Comparison of ENCODE assay signal across 17 cellular contexts in the genomic region with DNA sequence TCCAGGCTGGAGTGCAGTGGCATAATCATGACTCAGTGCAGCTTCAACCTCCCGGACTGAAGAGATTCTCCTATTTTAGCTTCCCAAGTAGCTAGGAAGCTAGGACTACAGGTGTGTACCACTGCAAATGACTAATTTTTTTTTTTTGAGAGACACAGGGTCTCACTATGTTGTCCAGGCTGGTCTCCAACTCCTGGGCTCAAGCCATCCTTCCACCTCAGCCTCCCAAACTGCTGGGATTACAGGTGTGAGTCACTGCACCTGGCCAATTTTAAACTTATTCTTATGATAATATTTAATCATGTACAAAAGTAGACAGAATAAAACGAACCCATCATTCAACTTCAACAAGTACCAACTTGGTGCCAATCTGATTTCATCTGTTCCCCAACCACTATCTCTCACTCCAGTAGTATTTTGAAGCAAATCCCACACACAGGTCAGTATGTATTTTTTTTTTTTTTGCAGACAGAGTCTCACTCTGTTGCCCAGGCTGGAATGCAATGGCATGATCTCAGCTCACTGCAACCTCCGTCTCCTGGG. TPM values are rescaled to one million over a fixed set of nuclear protein-coding genes. Genes with fewer than 3 reads are reported as not detected.
A peak's percentile ranks its signal among the peaks of the same experiment; 100 is the strongest.
DNase-seq lines count a peak whose midpoint lies in the region; ATAC-seq and TF ChIP-seq lines count a peak whose summit lies in the region.
"Had no signal": no experiment of that assay in that cellular context is flagged by ENCODE, and none has a peak within 500 bp of the region (broad histone marks: within the 10 kb centered on the region; RNA-seq: fewer than 3 reads in every experiment).

No MANE protein-coding gene starts in this region.

- H3K27me3 ChIP-seq in MM.1S (replicated peaks; ENCODE audit: insufficient read depth, low read length) = no peaks in the 10 kb centered on the region

- H3K4me1 ChIP-seq in MM.1S (ENCODE audit: low read length) = peaks cover 78% of the 10 kb centered on the region

- H3K9ac ChIP-seq in MM.1S (ENCODE audit: low read length) = peak overlapping the region; percentile 44; the same call in 1 of the 2 replicates

- intact Hi-C loops in Calu3 (cut with micrococcal nuclease; ENCODE audit: unreplicated experiment) = no loop called here

- H3K36me3 Mint-ChIP-seq in Calu3 (ENCODE audit: insufficient read depth, unreplicated experiment) = peaks cover 99% of the 10 kb centered on the region
- peaks cover 38% of the 10 kb centered on the region for H3K36me3 Mint-ChIP-seq in activated naive CD8-positive, alpha-beta T cell treated with anti-CD3 and anti-CD28 coated beads, Interleukin-2, amount 10 ng/mL, durations not matched to agents 7 days and 5 days
- H3K36me3 Mint-ChIP-seq in natural killer cell treated with Interleukin-12 subunit alpha and Interleukin-12 subunit beta and Interleukin-15 and Interleukin-18, amount 100 ng/mL, for 72 hours = peaks cover 31% of the 10 kb centered on the region

- peaks cover 81% of the 10 kb centered on the region for H3K79me2 ChIP-seq in MM.1S (ENCODE audit: low read length)

- no peak overlapping the region for H2AFZ ChIP-seq in MM.1S (ENCODE audit: low read length)

- H3K4me3 Mint-ChIP-seq in Calu3 (ENCODE audit: low read depth, unreplicated experiment) = no peak overlapping the region
- no peak overlapping the region for H3K4me3 Mint-ChIP-seq in activated naive CD8-positive, alpha-beta T cell treated with anti-CD3 and anti-CD28 coated beads, Interleukin-2, amount 10 ng/mL, durations not matched to agents 7 days and 5 days
- peak overlapping the region; percentile 55 for H3K4me3 Mint-ChIP-seq in natural killer cell treated with Interleukin-12 subunit alpha and Interleukin-12 subunit beta and Interleukin-15 and Interleukin-18, amount 100 ng/mL, for 72 hours
- H3K4me3 Mint-ChIP-seq: IgD-negative memory B cell had no signal

- peak overlapping the region; percentile 42; the same call in 1 of the 2 replicates for H3K4me2 ChIP-seq in MM.1S (ENCODE audit: low read depth, low read length)

- H3F3A ChIP-seq in MM.1S (ENCODE audit: insufficient read depth, low read length) = peaks cover 79% of the 10 kb centered on the region

- no TSS peak for BruUV-seq in Calu3 (replicated peaks; lab: Mats Ljungman, UMichigan)

- no peak overlapping the region for H3K4me3 ChIP-seq in MM.1S (ENCODE audit: low read length)
- H3K4me3 ChIP-seq: HAP-1, skin epidermis had no signal

- no peaks in the 10 kb centered on the region for H3K9me2 ChIP-seq in MM.1S (replicated peaks; ENCODE audit: insufficient read depth, low read length)

- H3K9me3 ChIP-seq in MM.1S (replicated peaks; ENCODE audit: insufficient read depth, low read length) = no peaks in the 10 kb centered on the region
- H3K9me3 ChIP-seq: HAP-1 had no signal

- no peak for TF ChIP-seq CTCF in Calu3 (IDR thresholded peaks at IDR 0.05; ENCODE audit: unreplicated experiment)
- TF ChIP-seq CTCF in MM.1S (IDR thresholded peaks at IDR 0.05; ENCODE audit: low read length) = no peak

- peak overlapping the region; percentile 72 for H3K27ac Mint-ChIP-seq in Calu3 (ENCODE audit: unreplicated experiment)
- H3K27ac Mint-ChIP-seq in activated naive CD8-positive, alpha-beta T cell treated with anti-CD3 and anti-CD28 coated beads, Interleukin-2, amount 10 ng/mL, durations not matched to agents 7 days and 5 days = peak overlapping the region; percentile 40
- H3K27ac Mint-ChIP-seq in natural killer cell treated with Interleukin-12 subunit alpha and Interleukin-12 subunit beta and Interleukin-15 and Interleukin-18, amount 100 ng/mL, for 72 hours = peak overlapping the region; percentile 84 to 100
- H3K27ac Mint-ChIP-seq: IgD-negative memory B cell had no signal

- no peaks in the 10 kb centered on the region for H4K20me1 ChIP-seq in MM.1S (ENCODE audit: insufficient read depth, low read length)

- H3K4me1 Mint-ChIP-seq in Calu3 (ENCODE audit: low read depth, unreplicated experiment) = peaks cover 77% of the 10 kb centered on the region
- peaks cover 57% of the 10 kb centered on the region for H3K4me1 Mint-ChIP-seq in activated naive CD8-positive, alpha-beta T cell treated with anti-CD3 and anti-CD28 coated beads, Interleukin-2, amount 10 ng/mL, durations not matched to agents 7 days and 5 days
- H3K4me1 Mint-ChIP-seq in natural killer cell treated with Interleukin-12 subunit alpha and Interleukin-12 subunit beta and Interleukin-15 and Interleukin-18, amount 100 ng/mL, for 72 hours (ENCODE audit: low read depth in 2 of 2) = peaks cover 59 to 70% of the 10 kb centered on the region in 2 donors

- no peaks in the 10 kb centered on the region for H3K9me3 Mint-ChIP-seq in Calu3 (ENCODE audit: low read depth, unreplicated experiment)
- H3K9me3 Mint-ChIP-seq in activated naive CD8-positive, alpha-beta T cell treated with anti-CD3 and anti-CD28 coated beads, Interleukin-2, amount 10 ng/mL, durations not matched to agents 7 days and 5 days = no peaks in the 10 kb centered on the region
- H3K9me3 Mint-ChIP-seq in natural killer cell treated with Interleukin-12 subunit alpha and Interleukin-12 subunit beta and Interleukin-15 and Interleukin-18, amount 100 ng/mL, for 72 hours = no peaks in the 10 kb centered on the region
- H3K9me3 Mint-ChIP-seq: IgD-negative memory B cell had no signal

- no peak for DNase-seq in Calu3
- DNase-seq in MM.1S = no peak
- no peak for DNase-seq in activated naive CD8-positive, alpha-beta T cell treated with anti-CD3 and anti-CD28 coated beads, Interleukin-2, amount 10 ng/mL, durations not matched to agents 7 days and 5 days
- no peak for DNase-seq in natural killer cell treated with Interleukin-12 subunit alpha and Interleukin-12 subunit beta and Interleukin-15 and Interleukin-18, amount 100 ng/mL, for 72 hours (ENCODE audit: low spot score)
- no peak for DNase-seq in SIG-M5 treated with dmso at 0.1 percent for 504 hours (lab: John Stamatoyannopoulos, UW; ENCODE audit: unreplicated experiment)
- no peak for DNase-seq in inferior parietal cortex (ENCODE audit: extremely low spot score)
- DNase-seq in germinal center (ENCODE audit: low spot score) = no peak
- DNase-seq: midbrain; NCI-H1417 treated with DMSO at 0.1 percent for 48 hours; NCI-H345; stimulated activated naive CD4-positive, alpha-beta T cell treated with Interleukin-2 at 50 U/mL for 16 hours had no signal

- CTCF ChIA-PET in Calu3 (lab: Charles Lee) = interaction anchor here (1.0 to 2.8 kb wide), 3 partner anchors 16 to 33 kb away, joined by 3 to 21 read pairs (median 8); partner anchors contain the start of gene BCL2L1

- ATAC-seq in activated naive CD8-positive, alpha-beta T cell treated with anti-CD3 and anti-CD28 coated beads, Interleukin-2, amount 10 ng/mL, durations not matched to agents 7 days and 5 days (ENCODE audit: low read depth) = no peak
- no peak for ATAC-seq in natural killer cell treated with Interleukin-12 subunit alpha and Interleukin-12 subunit beta and Interleukin-15 and Interleukin-18, amount 100 ng/mL, for 72 hours

- peaks cover 6% of the 10 kb centered on the region; the same call in 1 of the 2 replicates for H3K36me3 ChIP-seq in MM.1S (replicated peaks; ENCODE audit: insufficient read depth, low read length)

- peak overlapping the region; percentile 92; the same call in 1 of the 2 replicates for H3K27ac ChIP-seq in MM.1S (ENCODE audit: low read length)
- H3K27ac ChIP-seq: C4-2B had no signal

- H3K27me3 Mint-ChIP-seq in Calu3 (ENCODE audit: unreplicated experiment) = no peaks in the 10 kb centered on the region
- no peaks in the 10 kb centered on the region for H3K27me3 Mint-ChIP-seq in activated naive CD8-positive, alpha-beta T cell treated with anti-CD3 and anti-CD28 coated beads, Interleukin-2, amount 10 ng/mL, durations not matched to agents 7 days and 5 days
- no peaks in the 10 kb centered on the region for H3K27me3 Mint-ChIP-seq in natural killer cell treated with Interleukin-12 subunit alpha and Interleukin-12 subunit beta and Interleukin-15 and Interleukin-18, amount 100 ng/mL, for 72 hours
- H3K27me3 Mint-ChIP-seq: IgD-negative memory B cell had no signal

- POLR2A ChIA-PET in activated naive CD8-positive, alpha-beta T cell treated with anti-CD3 and anti-CD28 coated beads, Interleukin-2, amount 10 ng/mL, durations not matched to agents 7 days and 5 days (lab: Charles Lee) = interaction anchor here (1.4 to 1.7 kb wide), 2 partner anchors 14 to 33 kb away, joined by 3 to 5 read pairs; no protein-coding TSS in a partner anchor

RNA-seq across cellular contexts. Expression of gene BCL2L1, which starts 32.5 kb away (rescaled TPM):
- total RNA-seq in Calu3 (2022) = 290 and 321 TPM in 2 replicates
- 10 to 100 TPM; 61.7 to 64.5 TPM for total RNA-seq in activated naive CD8-positive, alpha-beta T cell treated with anti-CD3 and anti-CD28 coated beads, Interleukin-2, amount 10 ng/mL, durations not matched to agents 7 days and 5 days
- total RNA-seq in natural killer cell treated with Interleukin-12 subunit alpha and Interleukin-12 subunit beta and Interleukin-15 and Interleukin-18, amount 100 ng/mL, for 72 hours = 100 to 1,000 TPM; 140 to 325 TPM

RNA-seq across cellular contexts. Expression of gene TPX2, which starts 48.9 kb away (rescaled TPM):
- 157 and 179 TPM in 2 replicates for total RNA-seq in Calu3 (2022)
- 100 to 1,000 TPM; 111 to 114 TPM for total RNA-seq in activated naive CD8-positive, alpha-beta T cell treated with anti-CD3 and anti-CD28 coated beads, Interleukin-2, amount 10 ng/mL, durations not matched to agents 7 days and 5 days
- total RNA-seq in natural killer cell treated with Interleukin-12 subunit alpha and Interleukin-12 subunit beta and Interleukin-15 and Interleukin-18, amount 100 ng/mL, for 72 hours = 100 to 1,000 TPM in 1 of 2 donors, 10 to 100 TPM in 1; 51.8 to 102 TPM

RNA-seq across cellular contexts. Expression of gene COX4I2, which starts 52.5 kb away (rescaled TPM):
- not detected in 2 replicates for total RNA-seq in Calu3 (2022)
- not detected for total RNA-seq in activated naive CD8-positive, alpha-beta T cell treated with anti-CD3 and anti-CD28 coated beads, Interleukin-2, amount 10 ng/mL, durations not matched to agents 7 days and 5 days
- total RNA-seq in natural killer cell treated with Interleukin-12 subunit alpha and Interleukin-12 subunit beta and Interleukin-15 and Interleukin-18, amount 100 ng/mL, for 72 hours = not detected
- total RNA-seq: osteoblast, SK-MEL-5 had no signal

Comparison
In these comparisons a context has a peak if more than half of its experiments do, and no peak if none do; other contexts are left out.
1. H3K27ac Mint-ChIP-seq: peak in every context shown above with its lines; median percentile 92 in natural killer cell treated with Interleukin-12 subunit alpha and Interleukin-12 subunit beta and Interleukin-15 and Interleukin-18, amount 100 ng/mL, for 72 hours; 72 in Calu3; 40 in activated naive CD8-positive, alpha-beta T cell treated with anti-CD3 and anti-CD28 coated beads, Interleukin-2, amount 10 ng/mL, durations not matched to agents 7 days and 5 days.